Comparison of ENCODE assay signal across 8 cellular contexts in the genomic region with DNA sequence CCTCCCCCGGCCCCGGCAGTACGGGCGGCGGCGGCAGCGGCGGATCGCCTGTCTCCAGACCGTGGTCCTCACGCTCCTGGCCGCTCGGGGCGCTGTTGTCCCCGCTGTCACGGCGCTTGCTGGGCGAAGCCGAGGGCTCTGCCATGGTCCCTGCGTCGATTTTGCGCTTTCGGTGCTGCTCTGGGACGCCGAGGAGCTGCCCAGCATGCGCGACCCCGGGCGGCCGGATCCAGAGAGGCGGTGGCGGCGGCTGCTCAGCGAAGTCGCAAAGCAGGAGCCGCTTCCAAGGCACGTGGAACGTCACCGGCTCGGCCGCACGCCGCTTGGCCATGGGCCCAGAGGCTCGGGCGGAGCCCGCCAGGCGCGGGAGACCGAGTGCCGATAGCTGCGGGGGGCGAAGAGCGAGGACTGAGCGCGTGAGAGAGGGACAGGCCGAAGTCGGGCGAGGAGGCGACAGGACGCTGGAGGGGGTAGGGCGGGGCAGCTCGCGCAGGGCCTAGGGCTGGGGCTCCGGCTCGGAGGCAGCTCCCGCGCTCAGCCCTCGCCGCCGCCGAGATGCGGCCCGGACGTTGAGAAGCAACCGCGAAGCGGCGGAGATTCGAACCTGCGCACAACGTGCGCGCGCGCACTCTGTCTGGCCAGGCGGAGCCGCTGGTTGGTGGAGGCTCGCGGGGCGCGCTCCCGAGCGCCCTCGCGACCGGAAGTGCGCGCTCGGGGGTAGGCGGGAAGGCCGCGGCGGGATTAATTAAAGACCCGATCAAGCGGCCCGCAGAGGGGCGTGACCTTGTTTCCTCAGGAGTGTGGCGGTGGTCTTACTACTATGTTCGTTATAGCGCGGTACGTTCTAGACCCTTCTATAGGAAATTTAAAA. TPM values are rescaled to one million over a fixed set of nuclear protein-coding genes. Genes with fewer than 3 reads are reported as not detected.
DNase-seq lines count a peak whose midpoint lies in the region; ATAC-seq and TF ChIP-seq lines count a peak whose summit lies in the region.

A gene with protein sequence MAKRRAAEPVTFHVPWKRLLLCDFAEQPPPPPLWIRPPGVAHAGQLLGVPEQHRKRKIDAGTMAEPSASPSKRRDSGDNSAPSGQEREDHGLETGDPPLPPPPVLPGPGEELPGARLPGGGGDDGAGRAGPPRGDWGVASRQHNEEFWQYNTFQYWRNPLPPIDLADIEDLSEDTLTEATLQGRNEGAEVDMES (minus strand): TSS at position 632 of the 871 bp plus-strand sequence. CDS start 301 bp downstream, at position 331.

- TF ChIP-seq CTCF in C4-2B (conservative IDR thresholded peaks at IDR 0.05) = peak; percentile 95

- peak; percentile 19 for DNase-seq in NCI-H524 treated with DMSO at 0.1 percent for 48 hours (lab: John Stamatoyannopoulos, UW)
- DNase-seq in activated CD4-positive, alpha-beta T cell treated with anti-CD3 and anti-CD28 coated beads for 4 hours = peak; percentile 88 to 92
- peak; percentile 90 for DNase-seq in left lobe of liver (ENCODE audit: low spot score)
- peak; percentile 88 for DNase-seq in stimulated activated CD4-positive, alpha-beta T cell treated with anti-CD3 and anti-CD28 coated beads, Interleukin-2, amount 100 ng/mL, for 4 hours (ENCODE audit: low read depth)

- peak; percentile 90 for ATAC-seq in GM19328 (IDR thresholded peaks at IDR 0.05; ENCODE audit: unreplicated experiment)
- ATAC-seq in HG03469 (IDR thresholded peaks at IDR 0.05; ENCODE audit: unreplicated experiment) = peak; percentile 86
- ATAC-seq in left lobe of liver = peak; percentile 97

- peak within 1 kb of the TSS; percentile 98 for H3K27ac ChIP-seq in C4-2B
- H3K27ac ChIP-seq in cingulate gyrus (ENCODE audit: low read depth, low read length) = peak within 1 kb of the TSS; percentile 95

RNA-seq across cellular contexts. Expression of the gene that starts here (rescaled TPM):
- 2.0 TPM for total RNA-seq in left lobe of liver

Comparison
In these comparisons a context has a peak if more than half of its experiments do, and no peak if none do; other contexts are left out.
1. Peak in every context shown above with its lines: DNase-seq, ATAC-seq and H3K27ac ChIP-seq.
2. DNase-seq: peak in every context shown above with its lines; median percentile 90 in activated CD4-positive, alpha-beta T cell treated with anti-CD3 and anti-CD28 coated beads for 4 hours; 90 in left lobe of liver; 88 in stimulated activated CD4-positive, alpha-beta T cell treated with anti-CD3 and anti-CD28 coated beads, Interleukin-2, amount 100 ng/mL, for 4 hours; 19 in NCI-H524 treated with DMSO at 0.1 percent for 48 hours.